Comparison of ENCODE assay signal across 15 cellular contexts in the genomic region with DNA sequence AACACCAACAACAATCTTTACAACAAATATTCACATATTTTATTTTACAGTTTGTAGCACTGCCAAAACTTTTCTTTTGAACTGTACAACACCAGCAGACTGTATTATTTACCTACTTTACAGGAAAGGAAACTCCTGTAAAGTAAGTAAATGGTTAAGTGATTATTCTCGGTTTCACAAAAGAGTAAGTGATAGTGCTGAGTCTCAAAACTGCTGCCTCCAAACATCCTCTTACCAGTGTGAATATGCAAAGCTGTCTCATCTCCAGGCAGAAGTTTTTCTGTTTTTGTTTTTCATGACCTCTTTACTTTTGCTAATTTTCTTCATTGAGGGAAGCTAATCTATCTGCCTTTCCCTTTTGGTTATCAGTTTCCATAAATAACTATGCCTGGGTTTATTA.
A peak's percentile ranks its signal among the peaks of the same experiment; 100 is the strongest.
DNase-seq lines count a peak whose midpoint lies in the region; ATAC-seq and TF ChIP-seq lines count a peak whose summit lies in the region.
"Had no signal": no experiment of that assay in that cellular context is flagged by ENCODE, and none has a peak within 500 bp of the region (broad histone marks: within the 10 kb centered on the region; RNA-seq: fewer than 3 reads in every experiment).

No MANE protein-coding gene starts in this region.

- peak overlapping the region; percentile 26 for H3K27ac ChIP-seq in OCI-LY3 (ENCODE audit: low read length)
- H3K27ac ChIP-seq in PC-3 (ENCODE audit: low read length): no peak overlapping the region
- no peak overlapping the region for H3K27ac ChIP-seq in mammary epithelial cell (ENCODE audit: insufficient read depth, low read depth, low read length)
- H3K27ac ChIP-seq: KMS-11 had no signal

- TF ChIP-seq CTCF in OCI-LY3 (IDR thresholded peaks at IDR 0.05; ENCODE audit: low read depth, low read length) (no peak), PC-3 (conservative IDR thresholded peaks at IDR 0.05; ENCODE audit: low read depth, low read length) (no peak), glutamatergic neuron (IDR thresholded peaks at IDR 0.05; ENCODE audit: partially characterized antibody, unreplicated experiment) (no peak), mammary epithelial cell (conservative IDR thresholded peaks at IDR 0.05 in 1 of 2, IDR thresholded peaks at IDR 0.05 in 1 of 2; ENCODE audit: extremely low read depth in 1 of 2, insufficient read depth in 1 of 2, low read depth in 1 of 2, low read length in 2 of 2) (no peak)

- dilution Hi-C loops in mammary epithelial cell (cut with HindIII; ENCODE audit: low sequenced_read_pairs): no loop called here

- H3K9ac ChIP-seq in OCI-LY3 (ENCODE audit: low read length) (no peak overlapping the region), PC-3 (ENCODE audit: low read length) (no peak overlapping the region), mammary epithelial cell (ENCODE audit: insufficient read depth, low read length) (no peak overlapping the region)
- H3K9ac ChIP-seq: KMS-11 had no signal

- no peaks in the 10 kb centered on the region for H3K36me3 ChIP-seq in OCI-LY3 (replicated peaks; ENCODE audit: low read depth, low read length)
- no peaks in the 10 kb centered on the region for H3K36me3 ChIP-seq in PC-3 (ENCODE audit: low read depth, low read length)
- no peaks in the 10 kb centered on the region for H3K36me3 ChIP-seq in mammary epithelial cell (ENCODE audit: insufficient read depth, low read length)

- H3K27me3 ChIP-seq in OCI-LY3 (ENCODE audit: low read depth, low read length): no peaks in the 10 kb centered on the region
- H3K27me3 ChIP-seq in PC-3 (ENCODE audit: low read length): no peaks in the 10 kb centered on the region
- peaks cover 2% of the 10 kb centered on the region for H3K27me3 ChIP-seq in mammary epithelial cell (ENCODE audit: insufficient read depth, low read length)

- WGBS in mammary epithelial cell (ENCODE audit: low coverage, missing lambda C conversion rate): 85% methylated on average over 1 of the region's 1 CpG

- no peaks in the 10 kb centered on the region for H3K27me3 Mint-ChIP-seq in glutamatergic neuron (ENCODE audit: unreplicated experiment)
- H3K27me3 Mint-ChIP-seq: activated naive CD8-positive, alpha-beta T cell treated with anti-CD3 and anti-CD28 coated beads for 36 hours; stimulated activated naive CD8-positive, alpha-beta T cell treated with anti-CD3 and anti-CD28 coated beads, Interleukin-15, Interleukin-2, amounts not matched to agents 100 ng/mL and 50 ng/mL, for 24 hours had no signal

- BruUV-seq in PC-3 (replicated peaks; lab: Mats Ljungman, UMichigan) (no TSS peak), mammary epithelial cell (replicated peaks; lab: Mats Ljungman, UMichigan) (no TSS peak)

- DNase-seq in PC-3 (no peak), glutamatergic neuron (no peak), mucosa of gallbladder (ENCODE audit: low spot score) (no peak), mammary epithelial cell (no peak)
- DNase-seq: activated CD4-positive, alpha-beta T cell treated with anti-CD3 and anti-CD28 coated beads, Interleukin-2, amount 50 U/mL, for 48 hours; activated naive CD8-positive, alpha-beta T cell treated with anti-CD3 and anti-CD28 coated beads for 36 hours; EL; NCI-H2081 treated with DMSO at 0.1 percent for 48 hours; stimulated activated CD4-positive, alpha-beta T cell treated with anti-CD3 and anti-CD28 coated beads, Interleukin-2, amount 100 ng/mL, for 24 hours had no signal

- H3F3A ChIP-seq in PC-3 (ENCODE audit: low read length, unreplicated experiment): no peaks in the 10 kb centered on the region

- no peak overlapping the region for H3K27ac Mint-ChIP-seq in glutamatergic neuron (ENCODE audit: unreplicated experiment)
- H3K27ac Mint-ChIP-seq: activated naive CD8-positive, alpha-beta T cell treated with anti-CD3 and anti-CD28 coated beads for 36 hours; stimulated activated naive CD8-positive, alpha-beta T cell treated with anti-CD3 and anti-CD28 coated beads, Interleukin-15, Interleukin-2, amounts not matched to agents 100 ng/mL and 50 ng/mL, for 24 hours had no signal

- no peaks in the 10 kb centered on the region for H3K79me2 ChIP-seq in OCI-LY3 (ENCODE audit: low read length)
- H3K79me2 ChIP-seq in PC-3 (ENCODE audit: low read length): no peaks in the 10 kb centered on the region
- no peaks in the 10 kb centered on the region for H3K79me2 ChIP-seq in mammary epithelial cell (ENCODE audit: insufficient read depth, low read length)

- H3K36me3 Mint-ChIP-seq in glutamatergic neuron (ENCODE audit: unreplicated experiment): peaks cover 3% of the 10 kb centered on the region

- no peak overlapping the region for H3K4me3 Mint-ChIP-seq in glutamatergic neuron (ENCODE audit: unreplicated experiment)
- H3K4me3 Mint-ChIP-seq: activated naive CD8-positive, alpha-beta T cell treated with anti-CD3 and anti-CD28 coated beads for 36 hours; stimulated activated naive CD8-positive, alpha-beta T cell treated with anti-CD3 and anti-CD28 coated beads, Interleukin-15, Interleukin-2, amounts not matched to agents 100 ng/mL and 50 ng/mL, for 24 hours had no signal

- CTCF ChIA-PET in PC-3 (lab: Charles Lee): no interaction called here
- CTCF ChIA-PET in mammary epithelial cell (lab: Charles Lee; ENCODE audit: low non-redundant PET): no interaction called here

- POLR2A ChIA-PET in PC-3 (lab: Charles Lee; ENCODE audit: unreplicated experiment): no interaction called here

- in situ Hi-C loops in mammary epithelial cell (cut with MboI; ENCODE audit: low sequenced_read_pairs in 2 of 2): no loop called here

- H3K9me2 ChIP-seq in PC-3 (replicated peaks; ENCODE audit: low read length): no peaks in the 10 kb centered on the region

- H3K4me2 ChIP-seq in OCI-LY3 (ENCODE audit: low read length) (peak overlapping the region; percentile 28), PC-3 (ENCODE audit: low read length) (no peak overlapping the region), mammary epithelial cell (ENCODE audit: insufficient read depth, low read depth, low read length) (no peak overlapping the region)
- H3K4me2 ChIP-seq: KMS-11 had no signal

- peaks cover 2% of the 10 kb centered on the region for H3K9me3 Mint-ChIP-seq in glutamatergic neuron (ENCODE audit: unreplicated experiment)

- H3K4me1 ChIP-seq in OCI-LY3 (ENCODE audit: low read length): peaks cover 22% of the 10 kb centered on the region
- H3K4me1 ChIP-seq in PC-3 (ENCODE audit: insufficient read depth, low read length): no peaks in the 10 kb centered on the region
- no peaks in the 10 kb centered on the region for H3K4me1 ChIP-seq in mammary epithelial cell (ENCODE audit: insufficient read depth, low read length)

- intact Hi-C loops in PC-3 (cut with micrococcal nuclease): no loop called here
- intact Hi-C loops in mammary epithelial cell (cut with micrococcal nuclease): no loop called here

- 0 out of 2 replicates have a peak, but pooled peaks cover 3% of the 10 kb centered on the region for H3K9me3 ChIP-seq in OCI-LY3 (ENCODE audit: insufficient read depth, low read length)
- H3K9me3 ChIP-seq in PC-3 (ENCODE audit: low read length): no peaks in the 10 kb centered on the region
- H3K9me3 ChIP-seq in mammary epithelial cell (replicated peaks; ENCODE audit: insufficient read depth, low read length): no peaks in the 10 kb centered on the region

- H4K20me1 ChIP-seq in OCI-LY3 (ENCODE audit: insufficient read depth, low read length) (no peaks in the 10 kb centered on the region), PC-3 (ENCODE audit: low read length) (no peaks in the 10 kb centered on the region), mammary epithelial cell (ENCODE audit: insufficient read depth, low read length) (no peaks in the 10 kb centered on the region)

- H3K4me1 Mint-ChIP-seq in glutamatergic neuron (ENCODE audit: low read depth, unreplicated experiment): peaks cover 1% of the 10 kb centered on the region

- H3K4me3 ChIP-seq in OCI-LY3 (ENCODE audit: low read length) (no peak overlapping the region), PC-3 (ENCODE audit: low read length) (no peak overlapping the region), mammary epithelial cell (replicated peaks in 1 of 3; ENCODE audit: insufficient read depth in 1 of 3, low read depth in 2 of 3, low read length in 3 of 3) (no peak overlapping the region)

- ATAC-seq in GM18861 (IDR thresholded peaks at IDR 0.05; ENCODE audit: unreplicated experiment) (peak; percentile 100), GM21381 (IDR thresholded peaks at IDR 0.05; ENCODE audit: unreplicated experiment) (peak; percentile 100), HG02981 (IDR thresholded peaks at IDR 0.05; ENCODE audit: unreplicated experiment) (peak; percentile 99), PC-3 (no peak)

- H2AFZ ChIP-seq in OCI-LY3 (ENCODE audit: low read depth, low read length) (no peak overlapping the region), PC-3 (ENCODE audit: low read length) (no peak overlapping the region), mammary epithelial cell (ENCODE audit: low read depth, low read length) (no peak overlapping the region)
